33 cellular contexts compared by ENCODE assay signal in the genomic region with DNA sequence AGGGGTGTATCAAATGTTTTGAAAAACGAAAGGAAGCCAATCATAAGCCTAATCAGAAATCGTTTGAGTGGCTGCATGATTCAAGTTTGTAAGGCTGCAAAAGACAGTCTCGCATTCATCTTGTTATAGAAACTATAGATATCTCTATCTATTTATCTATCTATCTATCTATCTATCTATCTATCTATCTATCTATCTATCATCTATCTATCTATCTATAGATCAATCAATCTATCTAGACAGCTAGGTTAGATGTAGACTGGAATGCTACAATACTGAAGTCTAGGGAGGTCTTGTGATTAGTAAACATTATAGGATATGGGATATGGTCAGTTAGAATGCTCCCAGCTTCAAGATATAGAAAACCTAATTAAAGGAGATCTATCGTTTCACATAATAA.
"Had no signal": no experiment of that assay in that cellular context is flagged by ENCODE, and none has a peak within 500 bp of the region (broad histone marks: within the 10 kb centered on the region; RNA-seq: fewer than 3 reads in every experiment).

No MANE protein-coding gene starts in this region.

- H3K4me3 ChIP-seq: adrenal gland, ascending aorta, body of pancreas, breast epithelium, cardiac muscle cell had no signal

- FAIRE-seq: astrocyte, bronchial epithelial cell had no signal

- H3K36me3 ChIP-seq: adrenal gland, ascending aorta, brain microvascular endothelial cell, breast epithelium, cardiac muscle cell had no signal

- ATAC-seq: activated naive CD4-positive, alpha-beta T cell treated with anti-CD3 and anti-CD28 coated beads, Interleukin-2, amount 50 U/mL, for 72 hours; activated naive CD8-positive, alpha-beta T cell treated with anti-CD3 and anti-CD28 coated beads, Interleukin-2, amount 50 U/mL, for 24 hours; activated T-cell treated with anti-CD3 and anti-CD28 coated beads, Interleukin-2, amount 50 U/mL, for 4 hours; activated T-cell treated with anti-CD3 and anti-CD28 coated beads, Interleukin-2, amount 50 U/mL, for 72 hours; activated T-helper 17 cell treated with anti-CD3 and anti-CD28 coated beads, Interleukin-2, amount 50 U/mL, for 72 hours; body of pancreas had no signal

- DNase-seq: activated effector memory CD4-positive, alpha-beta T cell treated with anti-CD3 and anti-CD28 coated beads, Interleukin-2, amount 50 U/mL, for 16 hours; activated effector memory CD4-positive, alpha-beta T cell treated with Interleukin-2 at 50 U/mL for 16 hours; activated gamma-delta T cell; activated gamma-delta T cell treated with Interleukin-2 at 50 U/mL for 16 hours; activated naive CD4-positive, alpha-beta T cell; activated naive CD4-positive, alpha-beta T cell treated with anti-CD3 and anti-CD28 coated beads for 36 hours; activated naive CD4-positive, alpha-beta T cell treated with anti-CD3 and anti-CD28 coated beads, Interleukin-2, amount 10 ng/mL, durations not matched to agents 7 days and 5 days; activated naive CD4-positive, alpha-beta T cell treated with anti-CD3 and anti-CD28 coated beads, Interleukin-2, amount 50 U/mL, for 16 hours; activated naive CD4-positive, alpha-beta T cell treated with Interleukin-2 at 50 U/mL for 16 hours; activated naive CD8-positive, alpha-beta T cell treated with anti-CD3 and anti-CD28 coated beads for 36 hours; activated naive CD8-positive, alpha-beta T cell treated with anti-CD3 and anti-CD28 coated beads, Interleukin-2, amount 10 ng/mL, durations not matched to agents 7 days and 5 days; activated naive CD8-positive, alpha-beta T cell treated with anti-CD3 and anti-CD28 coated beads, Interleukin-2, amount 50 U/mL, for 24 hours; activated T-cell treated with anti-CD3 and anti-CD28 coated beads, Interleukin-2, amount 50 U/mL, for 24 hours; activated T-cell treated with anti-CD3 and anti-CD28 coated beads, Interleukin-2, amount 50 U/mL, for 4 hours; activated T-cell treated with anti-CD3 and anti-CD28 coated beads, Interleukin-2, amount 50 U/mL, for 48 hours; activated T-cell treated with anti-CD3 and anti-CD28 coated beads, Interleukin-2, amount 50 U/mL, for 72 hours; adrenal gland; amniotic stem cell; amygdala; anterior cingulate cortex; aorta; body of pancreas; brain microvascular endothelial cell; caudate nucleus; central memory CD4-positive, alpha-beta T cell; cerebellar nuclear complex had no signal

- H3K27me3 ChIP-seq: adrenal gland, ascending aorta, body of pancreas, brain microvascular endothelial cell, breast epithelium, cardiac muscle cell had no signal

- H3K27ac ChIP-seq: adrenal gland, ascending aorta, body of pancreas, brain microvascular endothelial cell, breast epithelium, cardiac muscle cell had no signal

- H3K9me3 ChIP-seq: adrenal gland, ascending aorta, body of pancreas, breast epithelium had no signal

- H3K4me1 ChIP-seq: adrenal gland, ascending aorta, body of pancreas, breast epithelium had no signal
